ENCODE assay signal across 6 cellular contexts in the genomic region with DNA sequence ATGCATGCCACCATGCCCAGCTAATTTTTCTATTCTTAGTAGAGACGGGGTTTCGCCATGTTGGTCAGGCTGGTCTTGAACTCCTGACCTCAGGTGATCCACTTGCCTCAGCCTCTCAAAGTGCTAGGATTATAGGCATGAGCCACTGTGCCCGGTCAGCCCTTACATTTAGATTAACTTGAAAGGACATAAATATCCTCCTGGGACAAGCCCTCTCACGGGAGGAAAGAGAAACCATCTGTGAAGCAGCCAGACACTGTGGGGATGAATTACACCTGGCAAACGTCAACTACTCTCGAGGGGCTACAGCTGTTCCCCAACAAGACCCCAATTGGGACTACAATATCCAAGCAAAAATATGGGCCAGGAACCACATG. TPM values are rescaled to one million over a fixed set of nuclear protein-coding genes. Genes with fewer than 3 reads are reported as not detected.
DNase-seq lines count a peak whose midpoint lies in the region; ATAC-seq, FAIRE-seq and TF ChIP-seq lines count a peak whose summit lies in the region.
"Not testable (repeated sequence)": the region's sequence is repeated elsewhere in the genome, so short reads cannot be mapped to it uniquely, and the experiment has no call there.

No MANE protein-coding gene starts in this region.

- peak; percentile 57 for DNase-seq in GM12865 (ENCODE audit: low read depth)
- DNase-seq in NCI-H2171 (lab: John Stamatoyannopoulos, UW) = peak; percentile 69
- DNase-seq in NCI-H69 (lab: John Stamatoyannopoulos, UW) = peak; percentile 19
- not testable (repeated sequence) for DNase-seq in activated B cell treated with CpG ODN at 0.5 μM for 24 hours; HepG2 (ENCODE audit: low spot score)

- peak; percentile 40 for ATAC-seq in activated B cell treated with CpG ODN at 0.5 μM for 24 hours (ENCODE audit: low read depth)
- not testable (repeated sequence) for ATAC-seq in HepG2

- H3K36me3 ChIP-seq in BLaER1 treated with 17β-estradiol and CSF1 and Interleukin-3, amounts not matched to agents 10 nM and 100 nM; HepG2 (replicated peaks in 1 of 2; ENCODE audit: control insufficient read depth in 1 of 2, insufficient read depth in 2 of 2, low read length in 2 of 2): not testable (repeated sequence)

- not testable (repeated sequence) for H3K27ac Mint-ChIP-seq in activated B cell treated with CpG ODN at 0.5 μM for 24 hours

- peaks cover 15 to 66% (median 35%) of the 10 kb centered on the region in 10 experiments for H3K4me1 ChIP-seq in BLaER1 treated with 17β-estradiol and CSF1 and Interleukin-3, amounts not matched to agents 10 nM and 100 nM
- peaks cover 27% of the 10 kb centered on the region for H3K4me1 ChIP-seq in HepG2 (ENCODE audit: insufficient read depth, low read length)

- CTCF ChIA-PET in activated B cell treated with CpG ODN at 0.5 μM for 24 hours (lab: Charles Lee); HepG2 (lab: Yijun Ruan, JAX; ENCODE audit: low intra/inter-chr PET ratio, low total read pairs): not testable (repeated sequence)

- not testable (repeated sequence) for BruUV-seq in HepG2 (replicated peaks; lab: Mats Ljungman, UMichigan)

- peak overlapping the region in 1 of 10 experiments; percentile 4; a peak in 1 of 20 replicates for H3K4me3 ChIP-seq in BLaER1 treated with 17β-estradiol and CSF1 and Interleukin-3, amounts not matched to agents 10 nM and 100 nM
- H3K4me3 ChIP-seq in GM12865 (ENCODE audit: low read depth, low read length); HepG2 (replicated peaks in 1 of 3; ENCODE audit: insufficient read depth in 1 of 3, low read depth in 2 of 3, low read length in 3 of 3): not testable (repeated sequence)

- H3K27me3 ChIP-seq in BLaER1 treated with 17β-estradiol and CSF1 and Interleukin-3, amounts not matched to agents 10 nM and 100 nM; HepG2 (ENCODE audit: control insufficient read depth in 1 of 2, insufficient read depth in 2 of 2, low read length in 2 of 2): not testable (repeated sequence)

- intact Hi-C loops in activated B cell treated with CpG ODN at 0.5 μM for 24 hours (cut with micrococcal nuclease); HepG2 (cut with micrococcal nuclease; ENCODE audit: unreplicated experiment): not testable (repeated sequence)

- peak overlapping the region in 2 of 11 experiments; percentile 9 to 61; a peak in 2 of 22 replicates for H3K9ac ChIP-seq in BLaER1 treated with 17β-estradiol and CSF1 and Interleukin-3, amounts not matched to agents 10 nM and 100 nM
- not testable (repeated sequence) for H3K9ac ChIP-seq in HepG2 (ENCODE audit: insufficient read depth, low read depth, low read length)

- not testable (repeated sequence) for TF ChIP-seq CTCF in GM12865 (IDR thresholded peaks at IDR 0.05; ENCODE audit: insufficient read depth, low read depth, low read length, missing control alignments); activated B cell treated with CpG ODN at 0.5 μM for 24 hours (IDR thresholded peaks at IDR 0.05); HepG2 (CRISPR knock-in tag; IDR thresholded peaks at IDR 0.05)

- not testable (repeated sequence) for TF ChIP-seq RAD21 in HepG2 (CRISPR knock-in tag; IDR thresholded peaks at IDR 0.05)

- not testable (repeated sequence) for H4K20me1 ChIP-seq in BLaER1 treated with 17β-estradiol and CSF1 and Interleukin-3, amounts not matched to agents 10 nM and 100 nM; HepG2 (ENCODE audit: insufficient read depth, low read length)

- H3K36me3 Mint-ChIP-seq in activated B cell treated with CpG ODN at 0.5 μM for 24 hours (ENCODE audit: low read depth) = not testable (repeated sequence)

- not testable (repeated sequence) for H2AFZ ChIP-seq in HepG2 (ENCODE audit: low read length)

- in situ Hi-C loops in HepG2 (cut with HindIII; ENCODE audit: extremely low pct_ligation_motif_present, low pct_unique_long_range_greater_than_20kb) = not testable (repeated sequence)

- not testable (repeated sequence) for H3K9me3 Mint-ChIP-seq in activated B cell treated with CpG ODN at 0.5 μM for 24 hours

- POLR2A ChIA-PET in activated B cell treated with CpG ODN at 0.5 μM for 24 hours (lab: Charles Lee); HepG2 (lab: Yijun Ruan, JAX): not testable (repeated sequence)

- H3K79me2 ChIP-seq in HepG2 (ENCODE audit: insufficient read depth, low read length) = not testable (repeated sequence)

- peaks cover 19% of the 10 kb centered on the region for H3K4me1 Mint-ChIP-seq in activated B cell treated with CpG ODN at 0.5 μM for 24 hours

- TF ChIP-seq POLR2A in HepG2 (IDR thresholded peaks at IDR 0.05; ENCODE audit: insufficient read depth in 1 of 2, low read depth in 2 of 2, low read length in 2 of 2) = not testable (repeated sequence)

- not testable (repeated sequence) for FAIRE-seq in HepG2 (lab: Jason Lieb, UNC)

- not testable (repeated sequence) for TF ChIP-seq EP300 in HepG2 (IDR thresholded peaks at IDR 0.05; ENCODE audit: low read depth in 2 of 2, low read length in 2 of 2); HepG2 (CRISPR knock-in tag; IDR thresholded peaks at IDR 0.05; ENCODE audit: borderline replicate concordance)

- not testable (repeated sequence) for H3K4me3 Mint-ChIP-seq in activated B cell treated with CpG ODN at 0.5 μM for 24 hours

- WGBS in HepG2 (ENCODE audit: low lambda C conversion rate) = 74% methylated on average over 6 of the region's 6 CpGs

- not testable (repeated sequence) for H3K27me3 Mint-ChIP-seq in activated B cell treated with CpG ODN at 0.5 μM for 24 hours

- peak overlapping the region in 5 of 11 experiments; percentile 4 to 77 (median 59); a peak in 8 of 22 replicates for H3K27ac ChIP-seq in BLaER1 treated with 17β-estradiol and CSF1 and Interleukin-3, amounts not matched to agents 10 nM and 100 nM
- not testable (repeated sequence) for H3K27ac ChIP-seq in HepG2 (ENCODE audit: extremely low read length, insufficient read depth, low read length)

- peak overlapping the region; percentile 1 to 82 (median 61); a peak in 20 of 22 replicates for H3K4me2 ChIP-seq in BLaER1 treated with 17β-estradiol and CSF1 and Interleukin-3, amounts not matched to agents 10 nM and 100 nM
- H3K4me2 ChIP-seq in HepG2 (ENCODE audit: low read depth, low read length) = not testable (repeated sequence)

- peaks cover 0 to 55% (median 36%) of the 10 kb centered on the region in 11 experiments; a peak in 18 of 22 replicates for H3K9me3 ChIP-seq in BLaER1 treated with 17β-estradiol and CSF1 and Interleukin-3, amounts not matched to agents 10 nM and 100 nM (replicated peaks in 1 of 11)
- H3K9me3 ChIP-seq in HepG2 (ENCODE audit: low read length) = not testable (repeated sequence)

TF ChIP-seq in HepG2, 621 proteins besides CTCF, POLR2A, EP300 and RAD21 (continues in another document):
- 0 out of 2 replicates have a peak, but pooled peaks have one; percentile 5 for TF ChIP-seq ZNF362 (CRISPR knock-in tag; IDR thresholded peaks at IDR 0.05; ENCODE audit: borderline replicate concordance)
- 0 out of 2 replicates have a peak, but pooled peaks have one; percentile 78 for TF ChIP-seq ZNF572 (CRISPR knock-in tag; IDR thresholded peaks at IDR 0.05)

RNA-seq across cellular contexts. Expression of gene SAMHD1, which starts 32.7 kb away (rescaled TPM):
- 15.1 and 16.4 TPM in 2 replicates for total RNA-seq in activated B cell treated with CpG ODN at 0.5 μM for 24 hours
- total RNA-seq in HepG2 (2016; rRNA removed; fragmentation: Illumina TruSeq; extraction: Trizol) = 43.5 and 57.7 TPM in 2 replicates
- 5.2 and 6.2 TPM in 2 replicates for total RNA-seq in HepG2 (2016; cell fraction: cytosol; rRNA removed; fragmentation: Illumina TruSeq; extraction: Trizol; ENCODE audit: low read depth)
- total RNA-seq in HepG2 (2016; cell fraction: insoluble cytoplasmic fraction; rRNA removed; fragmentation: Illumina TruSeq; extraction: Trizol) = 41.4 and 56.8 TPM in 2 replicates
- 13.7 and 15.1 TPM in 2 replicates for total RNA-seq in HepG2 (2016; cell fraction: membrane; rRNA removed; fragmentation: Illumina TruSeq; extraction: Trizol)
- 37.8 and 40.5 TPM in 2 replicates for total RNA-seq in HepG2 (2016; cell fraction: nucleus; rRNA removed; fragmentation: Illumina TruSeq; extraction: Trizol)
- polyA plus RNA-seq in HepG2 (2011; rRNA removed) = 13.2 and 16.9 TPM in 2 replicates
- 7.9 and 11.7 TPM in 2 replicates for polyA plus RNA-seq in HepG2 (2011; cell fraction: cytosol; rRNA removed)
- polyA plus RNA-seq in HepG2 (2011; cell fraction: nucleus; rRNA removed) = 7.0 and 9.0 TPM in 2 replicates
- polyA plus RNA-seq in HepG2 (2012) = 15.7 and 17.1 TPM in 2 replicates
- polyA plus RNA-seq in HepG2 (2016; cell fraction: cytosol; fragmentation: Illumina TruSeq; extraction: Trizol; ENCODE audit: low read depth) = 3.2 and 3.7 TPM in 2 replicates
- 44.6 and 50.6 TPM in 2 replicates for polyA plus RNA-seq in HepG2 (2016; cell fraction: insoluble cytoplasmic fraction; fragmentation: Illumina TruSeq; extraction: Trizol; ENCODE audit: low read depth)
- polyA plus RNA-seq in HepG2 (2016; cell fraction: membrane; fragmentation: Illumina TruSeq; extraction: Trizol; ENCODE audit: low read depth) = 9.0 and 11.0 TPM in 2 replicates
- polyA plus RNA-seq in HepG2 (2016; cell fraction: nucleus; fragmentation: Illumina TruSeq; extraction: Trizol; ENCODE audit: insufficient read depth, low read depth) = 34.9 and 36.6 TPM in 2 replicates
- 27.0 and 42.7 TPM in 2 replicates for polyA minus RNA-seq in HepG2 (2011; rRNA and poly(A)+ RNA removed; ENCODE audit: low replicate concordance)
- 17.3 and 22.0 TPM in 2 replicates for polyA minus RNA-seq in HepG2 (2011; cell fraction: cytosol; rRNA and poly(A)+ RNA removed)
- polyA minus RNA-seq in HepG2 (2011; cell fraction: nucleus; rRNA and poly(A)+ RNA removed) = 42.0 and 50.0 TPM in 2 replicates
